8 cellular contexts compared by ENCODE assay signal in genomic region chr16:3135120-3135715, GRCh38. TPM values are rescaled to one million over a fixed set of nuclear protein-coding genes. Genes with fewer than 3 reads are reported as not detected.
DNase-seq lines count a peak whose midpoint lies in the region; ATAC-seq and TF ChIP-seq lines count a peak whose summit lies in the region.

No MANE protein-coding gene starts in this region.

- peak in 1 of 2 donors; percentile 3 for TF ChIP-seq POLR2A in thyroid gland (IDR thresholded peaks at IDR 0.05)

- intact Hi-C loops in thyroid gland (cut with DNase I) = no loop called here

- peak; percentile 68 for DNase-seq in amniotic stem cell (lab: John Stamatoyannopoulos, UW)
- DNase-seq in thyroid gland = no peak
- no peak for DNase-seq in effector CD4-positive, alpha-beta T cell
- DNase-seq in stimulated activated CD4-positive, alpha-beta T cell treated with anti-CD3 and anti-CD28 coated beads, Interleukin-12 subunit alpha, Interleukin-12 subunit beta, amount 100 ng/mL, for 4 hours = no peak

- H3K4me3 ChIP-seq in liver (ENCODE audit: low read depth in 1 of 3, low read length in 3 of 3) = peak overlapping the region; percentile 77 to 83 (median 79)
- peak overlapping the region; percentile 72 to 93 (median 83) for H3K4me3 ChIP-seq in thyroid gland (replicated peaks in 1 of 3)

- peak overlapping the region; percentile 93 for H3K9ac ChIP-seq in ES-I3 (ENCODE audit: low read depth, low read length)
- H3K9ac ChIP-seq in liver (ENCODE audit: low read depth in 1 of 2, low read length in 2 of 2) = peak overlapping the region; percentile 92 to 94

- ATAC-seq in HG03066 (IDR thresholded peaks at IDR 0.05; ENCODE audit: low read depth, unreplicated experiment) = peak; percentile 12
- ATAC-seq in HG03432 (IDR thresholded peaks at IDR 0.05; ENCODE audit: unreplicated experiment) = no peak

- H3K4me1 ChIP-seq in ES-I3 (ENCODE audit: insufficient read depth, low read length) = no peaks in the 10 kb centered on the region
- peaks cover 0 to 25% (median 20%) of the 10 kb centered on the region in 4 donors for H3K4me1 ChIP-seq in liver (ENCODE audit: control insufficient read depth in 4 of 4, insufficient read depth in 4 of 4, low read length in 3 of 4)
- peaks cover 8 to 12% of the 10 kb centered on the region in 2 donors for H3K4me1 ChIP-seq in thyroid gland

- H3K36me3 ChIP-seq in ES-I3 (ENCODE audit: insufficient read depth, low read length) (no peaks in the 10 kb centered on the region), liver (ENCODE audit: control insufficient read depth in 4 of 4, insufficient read depth in 3 of 4, low read depth in 1 of 4, low read length in 3 of 4) (peaks cover 0 to 17% (median 7%) of the 10 kb centered on the region in 4 donors), thyroid gland (peaks cover 0 to 4% of the 10 kb centered on the region in 2 donors)

- no peak for TF ChIP-seq RAD21 in liver (IDR thresholded peaks at IDR 0.05)

- WGBS in liver = under 1% methylated on average over 44 of the region's 44 CpGs
- 1 to 2% methylated on average over 13 to 16 of the region's 44 CpGs for WGBS in thyroid gland, 2 donors

- H3K27me3 ChIP-seq in liver (ENCODE audit: control insufficient read depth in 4 of 4, insufficient read depth in 4 of 4, low read length in 3 of 4) (no peaks in the 10 kb centered on the region), thyroid gland (no peaks in the 10 kb centered on the region)

- H3K9me3 ChIP-seq in ES-I3 (ENCODE audit: control insufficient read depth, insufficient read depth, low read length) (no peaks in the 10 kb centered on the region), liver (ENCODE audit: control insufficient read depth in 4 of 4, low read length in 3 of 4) (no peaks in the 10 kb centered on the region), thyroid gland (no peaks in the 10 kb centered on the region)

- no peak for TF ChIP-seq CTCF in liver (IDR thresholded peaks at IDR 0.05; ENCODE audit: low read depth, low read length, missing input control)
- no peak for TF ChIP-seq CTCF in thyroid gland (IDR thresholded peaks at IDR 0.05)

- H3K27ac ChIP-seq in liver (ENCODE audit: low read depth in 1 of 2, low read length in 2 of 2) (peak overlapping the region; percentile 69 to 96), thyroid gland (peak overlapping the region; percentile 72 to 95 (median 84))

TF ChIP-seq in liver, 16 proteins besides CTCF, POLR2A, EP300 and RAD21:
- no peak for TF ChIP-seq SP1 (IDR thresholded peaks at IDR 0.05)
- no peak for TF ChIP-seq YY1 (IDR thresholded peaks at IDR 0.05)
- no peak for TF ChIP-seq RXRA (IDR thresholded peaks at IDR 0.05)
- TF ChIP-seq MAX (IDR thresholded peaks at IDR 0.05) = no peak
- TF ChIP-seq ATF3 (IDR thresholded peaks at IDR 0.05) = no peak
- TF ChIP-seq HNF4G (IDR thresholded peaks at IDR 0.05) = no peak
- no peak for TF ChIP-seq HNF4A (conservative IDR thresholded peaks at IDR 0.05)
- no peak for TF ChIP-seq ZBTB33 (IDR thresholded peaks at IDR 0.05)
- TF ChIP-seq GABPA (IDR thresholded peaks at IDR 0.05 in 1 of 2, conservative IDR thresholded peaks at IDR 0.05 in 1 of 2) = no peak
- no peak for TF ChIP-seq EGR1 (IDR thresholded peaks at IDR 0.05; ENCODE audit: low read depth in 2 of 2)
- TF ChIP-seq REST (IDR thresholded peaks at IDR 0.05) = no peak
- TF ChIP-seq FOXA1 (IDR thresholded peaks at IDR 0.05) = no peak
- TF ChIP-seq NR2F2 (IDR thresholded peaks at IDR 0.05) = no peak
- no peak for TF ChIP-seq TAF1 (conservative IDR thresholded peaks at IDR 0.05)
- no peak for TF ChIP-seq JUND (IDR thresholded peaks at IDR 0.05)
- no peak for TF ChIP-seq FOXA2 (IDR thresholded peaks at IDR 0.05)

RNA-seq across cellular contexts. Expression of gene ZNF213, which starts 0.4 kb away (rescaled TPM):
- total RNA-seq in liver (1 to 10 TPM; 1.9 to 4.5 TPM), thyroid gland (10 to 100 TPM in 1 of 4 donors, 1 to 10 TPM in 3; 5.2 to 10.2 (median 8.7) TPM)
- 1 to 10 TPM in 1 of 2 donors, under 1 TPM in 1; 0.56 to 1.6 TPM for polyA plus RNA-seq in liver

RNA-seq across cellular contexts. Expression of gene ZNF205, which starts 22.8 kb away (rescaled TPM):
- total RNA-seq in liver (1 to 10 TPM; 4.1 to 6.9 TPM), thyroid gland (10 to 100 TPM; 18.5 to 28.9 (median 19.6) TPM)
- 1 to 10 TPM; 2.0 to 5.9 TPM for polyA plus RNA-seq in liver

RNA-seq across cellular contexts. Expression of gene ZSCAN10, which starts 36.1 kb away (rescaled TPM):
- total RNA-seq in liver (not detected), thyroid gland (not detected)
- not detected for polyA plus RNA-seq in liver

RNA-seq across cellular contexts. Expression of gene OR1F1, which starts 52.8 kb away (rescaled TPM):
- total RNA-seq in liver (not detected), thyroid gland (not detected)
- polyA plus RNA-seq in liver = not detected
